Comparison of ENCODE assay signal across 26 cellular contexts in the genomic region with DNA sequence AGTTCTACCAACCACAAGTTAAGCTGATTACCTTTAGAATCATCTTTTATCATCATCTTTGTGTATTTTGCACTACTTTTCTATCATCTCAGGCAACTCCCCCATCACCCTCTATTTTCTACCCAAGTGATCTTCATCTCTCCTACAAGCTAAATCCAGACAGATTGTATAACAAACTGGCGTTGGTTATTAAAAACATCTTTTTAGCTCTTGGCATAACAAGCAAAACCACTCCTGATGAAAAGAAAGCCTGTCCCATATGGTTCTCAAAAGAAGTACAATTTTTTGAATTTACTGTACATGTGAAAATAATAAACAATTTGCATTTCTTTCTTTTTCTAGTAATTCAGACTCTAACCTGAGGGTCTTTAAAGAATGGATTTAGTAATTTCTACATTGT.
"Had no signal": no experiment of that assay in that cellular context is flagged by ENCODE, and none has a peak within 500 bp of the region (broad histone marks: within the 10 kb centered on the region; RNA-seq: fewer than 3 reads in every experiment).

No MANE protein-coding gene starts in this region.

- H3K4me1 Mint-ChIP-seq: central memory CD8-positive, alpha-beta T cell; natural killer cell had no signal

- DNase-seq: activated CD4-positive, alpha-beta T cell treated with anti-CD3 and anti-CD28 coated beads for 48 hours; activated CD4-positive, alpha-beta T cell treated with anti-CD3 and anti-CD28 coated beads, Interleukin-2, amount 50 U/mL, for 48 hours; activated CD8-positive, alpha-beta memory T cell treated with anti-CD3 and anti-CD28 coated beads for 24 hours; activated effector memory CD4-positive, alpha-beta T cell treated with Interleukin-2 at 50 U/mL for 16 hours; activated naive CD4-positive, alpha-beta T cell treated with Interleukin-2 at 50 U/mL for 16 hours; amniotic stem cell; effector CD8-positive, alpha-beta T cell; foreskin keratinocyte; heart left ventricle; left lung; lower lobe of right lung; mesenchymal stem cell; natural killer cell; occipital lobe; psoas muscle; spleen; stimulated activated naive CD4-positive, alpha-beta T cell; trophoblast cell; WERI-Rb-1 had no signal

- H3K27ac ChIP-seq: foreskin keratinocyte, lower lobe of right lung, neural progenitor cell, parathyroid adenoma, psoas muscle, spleen, WERI-Rb-1 had no signal

- H3K36me3 ChIP-seq: heart left ventricle, left lung, lower lobe of right lung, neural progenitor cell, right atrium auricular region, spleen, suprapubic skin, WERI-Rb-1 had no signal

- ATAC-seq: activated CD4-positive, CD25-positive, alpha-beta regulatory T cell treated with anti-CD3 and anti-CD28 coated beads, Interleukin-2, amount 50 U/mL, for 24 hours; foreskin keratinocyte; heart left ventricle; left lung; lower lobe of right lung; natural killer cell; psoas muscle had no signal

- H3K9me3 Mint-ChIP-seq: natural killer cell, neural progenitor cell had no signal

- H3K4me3 Mint-ChIP-seq: activated naive CD8-positive, alpha-beta T cell; central memory CD8-positive, alpha-beta T cell; natural killer cell; neural progenitor cell had no signal

- H3K36me3 Mint-ChIP-seq: activated naive CD8-positive, alpha-beta T cell; natural killer cell; neural progenitor cell had no signal

- H3K27ac Mint-ChIP-seq: activated naive CD8-positive, alpha-beta T cell; natural killer cell; neural progenitor cell had no signal

- H3K9ac ChIP-seq: neural progenitor cell, parathyroid adenoma had no signal

- H3K27me3 Mint-ChIP-seq: activated naive CD8-positive, alpha-beta T cell had no signal

- H3K9me3 ChIP-seq: heart left ventricle, left lung, lower lobe of right lung, psoas muscle, right atrium auricular region, spleen, suprapubic skin had no signal

- H3K4me3 ChIP-seq: heart left ventricle, left lung, lower lobe of right lung, neural progenitor cell, psoas muscle, right atrium auricular region, spleen, suprapubic skin had no signal

- H3K4me1 ChIP-seq: foreskin keratinocyte, parathyroid adenoma, spleen had no signal

- H3K27me3 ChIP-seq: heart left ventricle, left lung, neural progenitor cell, right atrium auricular region, spleen, suprapubic skin had no signal
